In genomic region chr12:56193025-56193578, GRCh38 we compare ENCODE assay signal across 8 cellular contexts. TPM values are rescaled to one million over a fixed set of nuclear protein-coding genes. Genes with fewer than 3 reads are reported as not detected.
DNase-seq lines count a peak whose midpoint lies in the region; ATAC-seq and TF ChIP-seq lines count a peak whose summit lies in the region.

No MANE protein-coding gene starts in this region.

- intact Hi-C loops in adrenal gland (cut with DNase I): loop anchor here in 1 of 2 donors (5.0 kb wide), 2 partner anchors 34 to 269 kb away; no protein-coding TSS in a partner anchor

- no peaks in the 10 kb centered on the region for H3K9me3 ChIP-seq in adrenal gland (replicated peaks in 1 of 3)

- no peak for ATAC-seq in activated CD4-positive, CD25-positive, alpha-beta regulatory T cell treated with anti-CD3 and anti-CD28 coated beads, Interleukin-2, amount 50 U/mL, for 24 hours
- ATAC-seq in GM21381 (IDR thresholded peaks at IDR 0.05; ENCODE audit: unreplicated experiment): no peak

- peaks cover 9 to 11% of the 10 kb centered on the region in 2 donors for H3K4me1 ChIP-seq in adrenal gland (replicated peaks in 1 of 2)

- TF ChIP-seq POLR2A in adrenal gland (IDR thresholded peaks at IDR 0.05): no peak

- H3K27ac ChIP-seq in adrenal gland: no peak overlapping the region

- 25 to 53% (median 36%) methylated on average over 1 of the region's 1 CpG for WGBS in adrenal gland, 4 donors

- no peaks in the 10 kb centered on the region for H3K36me3 ChIP-seq in adrenal gland (replicated peaks in 1 of 2)

- H3K27me3 ChIP-seq in adrenal gland: no peaks in the 10 kb centered on the region

- peak; percentile 83 to 90 (median 88) for TF ChIP-seq CTCF in adrenal gland (IDR thresholded peaks at IDR 0.05)

- H3K4me3 ChIP-seq in adrenal gland (no peak overlapping the region), skeletal muscle cell (ENCODE audit: low read depth, low read length) (no peak overlapping the region)

- DNase-seq in activated CD4-positive, CD25-positive, alpha-beta regulatory T cell (lab: John Stamatoyannopoulos, UW): peak; percentile 27 to 55 (median 40)
- peak; percentile 89 for DNase-seq in NCI-H146 treated with DMSO at 0.1 percent for 48 hours (lab: John Stamatoyannopoulos, UW; ENCODE audit: unreplicated experiment)
- DNase-seq in T follicular helper cell (ENCODE audit: low read depth): peak; percentile 65
- peak; percentile 77 to 92 (median 85) for DNase-seq in adrenal gland
- peak; percentile 75 for DNase-seq in hepatic stellate cell (ENCODE audit: low spot score)
- peak; percentile 37 for DNase-seq in skeletal muscle cell (ENCODE audit: low read depth)

RNA-seq across cellular contexts. Expression of gene SMARCC2, which starts 3.8 kb away (rescaled TPM):
- total RNA-seq in adrenal gland: 100 to 1,000 TPM in 1 of 8 donors, 10 to 100 TPM in 7; 48.5 to 102 (median 72.3) TPM
- polyA plus RNA-seq in adrenal gland: 10 to 100 TPM; 22.8 to 75.1 (median 46.6) TPM

RNA-seq across cellular contexts. Expression of gene RNF41, which starts 28.6 kb away (rescaled TPM):
- 10 to 100 TPM; 42.6 to 90.6 (median 67.4) TPM for total RNA-seq in adrenal gland
- 10 to 100 TPM; 13.0 to 44.0 (median 13.5) TPM for polyA plus RNA-seq in adrenal gland

RNA-seq across cellular contexts. Expression of gene NABP2, which starts 31.0 kb away (rescaled TPM):
- total RNA-seq in adrenal gland: 10 to 100 TPM; 23.8 to 55.4 (median 48.9) TPM
- 10 to 100 TPM; 24.6 to 48.3 (median 39.7) TPM for polyA plus RNA-seq in adrenal gland

RNA-seq across cellular contexts. Expression of gene MYL6, which starts 34.9 kb away (rescaled TPM):
- total RNA-seq in adrenal gland: 1,000 to 10,000 TPM; 1,276 to 1,610 (median 1,571) TPM
- polyA plus RNA-seq in adrenal gland: 1,000 to 10,000 TPM; 1,464 to 3,646 (median 1,841) TPM

RNA-seq across cellular contexts. Expression of gene SLC39A5, which starts 36.7 kb away (rescaled TPM):
- total RNA-seq in adrenal gland: under 1 TPM in 2 of 8 donors, not detected in 6; 0.65 to 0.83 TPM
- 1 to 10 TPM in 1 of 3 donors, under 1 TPM in 1, not detected in 1; 0.54 to 2.0 TPM for polyA plus RNA-seq in adrenal gland

Comparison
In these comparisons a context has a peak if more than half of its experiments do, and no peak if none do; other contexts are left out.
1. DNase-seq: peak in every context shown above with its lines; median percentile 89 in NCI-H146 treated with DMSO at 0.1 percent for 48 hours; 85 in adrenal gland; 75 in hepatic stellate cell; 65 in T follicular helper cell; 40 in activated CD4-positive, CD25-positive, alpha-beta regulatory T cell; 37 in skeletal muscle cell.